ENCODE assay signal across 1 cellular context in the genomic region with DNA sequence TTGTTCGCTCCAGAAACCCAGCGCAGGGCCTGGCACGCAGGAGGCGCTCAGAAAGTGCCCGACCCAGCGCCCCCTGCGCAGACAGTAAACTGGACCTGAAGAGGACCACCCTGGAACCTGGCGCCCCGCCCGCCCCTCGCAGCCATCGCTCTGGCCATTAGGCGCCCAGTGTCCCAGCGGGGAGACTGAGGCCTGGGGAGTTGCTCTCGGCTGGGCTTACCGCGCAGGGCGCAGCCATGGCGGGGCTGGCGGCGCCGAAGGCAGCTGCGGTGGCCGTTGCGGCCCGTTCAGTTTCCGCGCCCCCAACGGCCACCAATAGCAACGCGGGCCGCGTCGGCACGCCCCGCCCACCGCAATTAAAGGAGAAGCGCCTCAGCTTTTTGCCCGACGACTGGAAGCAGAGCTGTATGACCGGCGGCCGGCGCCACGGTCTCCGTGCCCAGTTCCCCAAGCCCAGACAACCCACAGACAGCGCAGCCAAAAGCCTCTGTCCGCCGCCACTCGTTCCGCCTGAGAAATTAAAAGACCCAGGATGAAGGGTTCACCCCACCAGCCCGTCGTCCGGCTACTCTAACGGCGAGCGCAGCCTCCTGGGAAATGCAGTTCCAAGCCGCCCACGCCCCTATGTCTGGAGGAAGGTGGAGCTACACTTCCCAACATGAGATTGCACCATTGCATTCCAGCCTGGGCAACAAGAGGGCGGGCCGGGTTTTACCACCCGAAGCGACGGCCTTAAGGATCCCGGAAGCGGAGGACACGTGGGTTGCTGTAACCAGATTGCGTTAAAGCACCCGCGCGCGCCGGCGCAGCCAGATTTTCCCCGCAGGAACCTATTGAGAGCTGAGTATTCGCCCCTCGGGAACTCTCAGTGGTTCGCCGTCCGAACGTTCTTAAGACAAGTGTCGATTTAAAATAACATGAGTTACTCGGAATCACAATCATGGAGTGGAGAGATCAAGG.
TF ChIP-seq lines count a peak whose summit lies in the region.

A gene (minus strand): TSS at position 289 of the 960 bp plus-strand sequence. CDS start 51 bp downstream, at position 238.

TF ChIP-seq in HepG2, 621 proteins besides CTCF, POLR2A, EP300 and RAD21 (continued from another document and continues in another):
- TF ChIP-seq, protein P1, sequence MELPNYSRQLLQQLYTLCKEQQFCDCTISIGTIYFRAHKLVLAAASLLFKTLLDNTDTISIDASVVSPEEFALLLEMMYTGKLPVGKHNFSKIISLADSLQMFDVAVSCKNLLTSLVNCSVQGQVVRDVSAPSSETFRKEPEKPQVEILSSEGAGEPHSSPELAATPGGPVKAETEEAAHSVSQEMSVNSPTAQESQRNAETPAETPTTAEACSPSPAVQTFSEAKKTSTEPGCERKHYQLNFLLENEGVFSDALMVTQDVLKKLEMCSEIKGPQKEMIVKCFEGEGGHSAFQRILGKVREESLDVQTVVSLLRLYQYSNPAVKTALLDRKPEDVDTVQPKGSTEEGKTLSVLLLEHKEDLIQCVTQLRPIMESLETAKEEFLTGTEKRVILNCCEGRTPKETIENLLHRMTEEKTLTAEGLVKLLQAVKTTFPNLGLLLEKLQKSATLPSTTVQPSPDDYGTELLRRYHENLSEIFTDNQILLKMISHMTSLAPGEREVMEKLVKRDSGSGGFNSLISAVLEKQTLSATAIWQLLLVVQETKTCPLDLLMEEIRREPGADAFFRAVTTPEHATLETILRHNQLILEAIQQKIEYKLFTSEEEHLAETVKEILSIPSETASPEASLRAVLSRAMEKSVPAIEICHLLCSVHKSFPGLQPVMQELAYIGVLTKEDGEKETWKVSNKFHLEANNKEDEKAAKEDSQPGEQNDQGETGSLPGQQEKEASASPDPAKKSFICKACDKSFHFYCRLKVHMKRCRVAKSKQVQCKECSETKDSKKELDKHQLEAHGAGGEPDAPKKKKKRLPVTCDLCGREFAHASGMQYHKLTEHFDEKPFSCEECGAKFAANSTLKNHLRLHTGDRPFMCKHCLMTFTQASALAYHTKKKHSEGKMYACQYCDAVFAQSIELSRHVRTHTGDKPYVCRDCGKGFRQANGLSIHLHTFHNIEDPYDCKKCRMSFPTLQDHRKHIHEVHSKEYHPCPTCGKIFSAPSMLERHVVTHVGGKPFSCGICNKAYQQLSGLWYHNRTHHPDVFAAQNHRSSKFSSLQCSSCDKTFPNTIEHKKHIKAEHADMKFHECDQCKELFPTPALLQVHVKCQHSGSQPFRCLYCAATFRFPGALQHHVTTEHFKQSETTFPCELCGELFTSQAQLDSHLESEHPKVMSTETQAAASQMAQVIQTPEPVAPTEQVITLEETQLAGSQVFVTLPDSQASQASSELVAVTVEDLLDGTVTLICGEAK (IDR thresholded peaks at IDR 0.05): no peak
- TF ChIP-seq, protein P1 (CRISPR knock-in tag; IDR thresholded peaks at IDR 0.05): no peak; the same call in 1 of the 2 replicates
- 0 out of 2 replicates have a peak, but pooled peaks have one; percentile 16 for TF ChIP-seq NFIC (IDR thresholded peaks at IDR 0.05; ENCODE audit: low read length)
- TF ChIP-seq ZFYVE20 (CRISPR knock-in tag; IDR thresholded peaks at IDR 0.05; ENCODE audit: borderline replicate concordance, low read depth): no peak
- TF ChIP-seq FOXM1 (CRISPR knock-in tag; IDR thresholded peaks at IDR 0.05): no peak
- no peak for TF ChIP-seq MATR3 (CRISPR knock-in tag; IDR thresholded peaks at IDR 0.05)
- peak; percentile 88 for TF ChIP-seq PHF21A (CRISPR knock-in tag; IDR thresholded peaks at IDR 0.05)
- TF ChIP-seq GABPB1 (CRISPR knock-in tag; IDR thresholded peaks at IDR 0.05): peak; percentile 85
- TF ChIP-seq, protein P2, sequence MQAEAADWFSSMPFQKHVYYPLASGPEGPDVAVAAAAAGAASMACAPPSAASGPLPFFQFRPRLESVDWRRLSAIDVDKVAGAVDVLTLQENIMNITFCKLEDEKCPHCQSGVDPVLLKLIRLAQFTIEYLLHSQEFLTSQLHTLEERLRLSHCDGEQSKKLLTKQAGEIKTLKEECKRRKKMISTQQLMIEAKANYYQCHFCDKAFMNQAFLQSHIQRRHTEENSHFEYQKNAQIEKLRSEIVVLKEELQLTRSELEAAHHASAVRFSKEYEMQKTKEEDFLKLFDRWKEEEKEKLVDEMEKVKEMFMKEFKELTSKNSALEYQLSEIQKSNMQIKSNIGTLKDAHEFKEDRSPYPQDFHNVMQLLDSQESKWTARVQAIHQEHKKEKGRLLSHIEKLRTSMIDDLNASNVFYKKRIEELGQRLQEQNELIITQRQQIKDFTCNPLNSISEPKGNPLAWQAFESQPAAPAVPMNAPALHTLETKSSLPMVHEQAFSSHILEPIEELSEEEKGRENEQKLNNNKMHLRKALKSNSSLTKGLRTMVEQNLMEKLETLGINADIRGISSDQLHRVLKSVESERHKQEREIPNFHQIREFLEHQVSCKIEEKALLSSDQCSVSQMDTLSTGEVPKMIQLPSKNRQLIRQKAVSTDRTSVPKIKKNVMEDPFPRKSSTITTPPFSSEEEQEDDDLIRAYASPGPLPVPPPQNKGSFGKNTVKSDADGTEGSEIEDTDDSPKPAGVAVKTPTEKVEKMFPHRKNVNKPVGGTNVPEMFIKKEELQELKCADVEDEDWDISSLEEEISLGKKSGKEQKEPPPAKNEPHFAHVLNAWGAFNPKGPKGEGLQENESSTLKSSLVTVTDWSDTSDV (CRISPR knock-in tag; IDR thresholded peaks at IDR 0.05): no peak
- 0 out of 2 replicates have a peak, but pooled peaks have one; percentile 56 for TF ChIP-seq ZNF792 (CRISPR knock-in tag; IDR thresholded peaks at IDR 0.05)
- TF ChIP-seq ZNF766 (CRISPR knock-in tag; IDR thresholded peaks at IDR 0.05; ENCODE audit: borderline replicate concordance): peak; percentile 35; the same call in 1 of the 2 replicates
- no peak; the same call in 1 of the 2 replicates for TF ChIP-seq ZMYM3 (CRISPR knock-in tag; IDR thresholded peaks at IDR 0.05)
- peak; percentile 88 for TF ChIP-seq CREM (IDR thresholded peaks at IDR 0.05)
- no peak for TF ChIP-seq CREM (CRISPR knock-in tag; IDR thresholded peaks at IDR 0.05)
- TF ChIP-seq, protein P3, sequence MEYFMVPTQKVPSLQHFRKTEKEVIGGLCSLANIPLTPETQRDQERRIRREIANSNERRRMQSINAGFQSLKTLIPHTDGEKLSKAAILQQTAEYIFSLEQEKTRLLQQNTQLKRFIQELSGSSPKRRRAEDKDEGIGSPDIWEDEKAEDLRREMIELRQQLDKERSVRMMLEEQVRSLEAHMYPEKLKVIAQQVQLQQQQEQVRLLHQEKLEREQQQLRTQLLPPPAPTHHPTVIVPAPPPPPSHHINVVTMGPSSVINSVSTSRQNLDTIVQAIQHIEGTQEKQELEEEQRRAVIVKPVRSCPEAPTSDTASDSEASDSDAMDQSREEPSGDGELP (IDR thresholded peaks at IDR 0.05; ENCODE audit: borderline replicate concordance, low read depth): peak; percentile 52; the same call in 1 of the 2 replicates
- TF ChIP-seq, protein P4, sequence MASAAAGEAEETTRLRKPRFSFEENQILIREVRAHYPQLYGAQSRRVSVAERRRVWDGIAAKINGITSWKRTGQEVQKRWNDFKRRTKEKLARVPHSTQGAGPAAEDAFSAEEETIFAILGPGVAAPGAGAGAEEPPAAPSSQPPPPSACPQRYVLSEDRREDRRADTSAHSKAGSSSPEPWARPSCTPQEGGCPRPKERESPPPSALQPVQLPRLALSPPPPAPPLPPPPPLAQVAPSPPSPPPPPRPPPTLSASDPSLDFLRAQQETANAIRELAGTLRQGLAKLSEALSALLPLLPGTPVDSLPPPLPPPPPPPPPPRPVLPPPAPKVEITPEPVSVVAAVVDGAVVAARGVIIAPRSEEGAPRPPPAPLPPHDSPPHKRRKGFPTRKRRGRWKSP (CRISPR knock-in tag; IDR thresholded peaks at IDR 0.05): peak; percentile 94
- no peak for TF ChIP-seq ZNF292 (CRISPR knock-in tag; IDR thresholded peaks at IDR 0.05; ENCODE audit: borderline replicate concordance, low read depth)
- TF ChIP-seq, protein P5, sequence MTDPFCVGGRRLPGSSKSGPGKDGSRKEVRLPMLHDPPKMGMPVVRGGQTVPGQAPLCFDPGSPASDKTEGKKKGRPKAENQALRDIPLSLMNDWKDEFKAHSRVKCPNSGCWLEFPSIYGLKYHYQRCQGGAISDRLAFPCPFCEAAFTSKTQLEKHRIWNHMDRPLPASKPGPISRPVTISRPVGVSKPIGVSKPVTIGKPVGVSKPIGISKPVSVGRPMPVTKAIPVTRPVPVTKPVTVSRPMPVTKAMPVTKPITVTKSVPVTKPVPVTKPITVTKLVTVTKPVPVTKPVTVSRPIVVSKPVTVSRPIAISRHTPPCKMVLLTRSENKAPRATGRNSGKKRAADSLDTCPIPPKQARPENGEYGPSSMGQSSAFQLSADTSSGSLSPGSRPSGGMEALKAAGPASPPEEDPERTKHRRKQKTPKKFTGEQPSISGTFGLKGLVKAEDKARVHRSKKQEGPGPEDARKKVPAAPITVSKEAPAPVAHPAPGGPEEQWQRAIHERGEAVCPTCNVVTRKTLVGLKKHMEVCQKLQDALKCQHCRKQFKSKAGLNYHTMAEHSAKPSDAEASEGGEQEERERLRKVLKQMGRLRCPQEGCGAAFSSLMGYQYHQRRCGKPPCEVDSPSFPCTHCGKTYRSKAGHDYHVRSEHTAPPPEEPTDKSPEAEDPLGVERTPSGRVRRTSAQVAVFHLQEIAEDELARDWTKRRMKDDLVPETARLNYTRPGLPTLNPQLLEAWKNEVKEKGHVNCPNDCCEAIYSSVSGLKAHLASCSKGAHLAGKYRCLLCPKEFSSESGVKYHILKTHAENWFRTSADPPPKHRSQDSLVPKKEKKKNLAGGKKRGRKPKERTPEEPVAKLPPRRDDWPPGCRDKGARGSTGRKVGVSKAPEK (CRISPR knock-in tag; IDR thresholded peaks at IDR 0.05; ENCODE audit: borderline replicate concordance): no peak
- TF ChIP-seq, protein P6, sequence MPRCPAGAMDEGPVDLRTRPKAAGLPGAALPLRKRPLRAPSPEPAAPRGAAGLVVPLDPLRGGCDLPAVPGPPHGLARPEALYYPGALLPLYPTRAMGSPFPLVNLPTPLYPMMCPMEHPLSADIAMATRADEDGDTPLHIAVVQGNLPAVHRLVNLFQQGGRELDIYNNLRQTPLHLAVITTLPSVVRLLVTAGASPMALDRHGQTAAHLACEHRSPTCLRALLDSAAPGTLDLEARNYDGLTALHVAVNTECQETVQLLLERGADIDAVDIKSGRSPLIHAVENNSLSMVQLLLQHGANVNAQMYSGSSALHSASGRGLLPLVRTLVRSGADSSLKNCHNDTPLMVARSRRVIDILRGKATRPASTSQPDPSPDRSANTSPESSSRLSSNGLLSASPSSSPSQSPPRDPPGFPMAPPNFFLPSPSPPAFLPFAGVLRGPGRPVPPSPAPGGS (CRISPR knock-in tag; IDR thresholded peaks at IDR 0.05): no peak; the same call in 1 of the 2 replicates
- no peak for TF ChIP-seq TOPORS (CRISPR knock-in tag; IDR thresholded peaks at IDR 0.05)
- TF ChIP-seq KLF11 (CRISPR knock-in tag; IDR thresholded peaks at IDR 0.05): no peak
- TF ChIP-seq, protein P7, sequence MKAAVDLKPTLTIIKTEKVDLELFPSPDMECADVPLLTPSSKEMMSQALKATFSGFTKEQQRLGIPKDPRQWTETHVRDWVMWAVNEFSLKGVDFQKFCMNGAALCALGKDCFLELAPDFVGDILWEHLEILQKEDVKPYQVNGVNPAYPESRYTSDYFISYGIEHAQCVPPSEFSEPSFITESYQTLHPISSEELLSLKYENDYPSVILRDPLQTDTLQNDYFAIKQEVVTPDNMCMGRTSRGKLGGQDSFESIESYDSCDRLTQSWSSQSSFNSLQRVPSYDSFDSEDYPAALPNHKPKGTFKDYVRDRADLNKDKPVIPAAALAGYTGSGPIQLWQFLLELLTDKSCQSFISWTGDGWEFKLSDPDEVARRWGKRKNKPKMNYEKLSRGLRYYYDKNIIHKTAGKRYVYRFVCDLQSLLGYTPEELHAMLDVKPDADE (CRISPR knock-in tag; IDR thresholded peaks at IDR 0.05): no peak
- TF ChIP-seq, protein P8, sequence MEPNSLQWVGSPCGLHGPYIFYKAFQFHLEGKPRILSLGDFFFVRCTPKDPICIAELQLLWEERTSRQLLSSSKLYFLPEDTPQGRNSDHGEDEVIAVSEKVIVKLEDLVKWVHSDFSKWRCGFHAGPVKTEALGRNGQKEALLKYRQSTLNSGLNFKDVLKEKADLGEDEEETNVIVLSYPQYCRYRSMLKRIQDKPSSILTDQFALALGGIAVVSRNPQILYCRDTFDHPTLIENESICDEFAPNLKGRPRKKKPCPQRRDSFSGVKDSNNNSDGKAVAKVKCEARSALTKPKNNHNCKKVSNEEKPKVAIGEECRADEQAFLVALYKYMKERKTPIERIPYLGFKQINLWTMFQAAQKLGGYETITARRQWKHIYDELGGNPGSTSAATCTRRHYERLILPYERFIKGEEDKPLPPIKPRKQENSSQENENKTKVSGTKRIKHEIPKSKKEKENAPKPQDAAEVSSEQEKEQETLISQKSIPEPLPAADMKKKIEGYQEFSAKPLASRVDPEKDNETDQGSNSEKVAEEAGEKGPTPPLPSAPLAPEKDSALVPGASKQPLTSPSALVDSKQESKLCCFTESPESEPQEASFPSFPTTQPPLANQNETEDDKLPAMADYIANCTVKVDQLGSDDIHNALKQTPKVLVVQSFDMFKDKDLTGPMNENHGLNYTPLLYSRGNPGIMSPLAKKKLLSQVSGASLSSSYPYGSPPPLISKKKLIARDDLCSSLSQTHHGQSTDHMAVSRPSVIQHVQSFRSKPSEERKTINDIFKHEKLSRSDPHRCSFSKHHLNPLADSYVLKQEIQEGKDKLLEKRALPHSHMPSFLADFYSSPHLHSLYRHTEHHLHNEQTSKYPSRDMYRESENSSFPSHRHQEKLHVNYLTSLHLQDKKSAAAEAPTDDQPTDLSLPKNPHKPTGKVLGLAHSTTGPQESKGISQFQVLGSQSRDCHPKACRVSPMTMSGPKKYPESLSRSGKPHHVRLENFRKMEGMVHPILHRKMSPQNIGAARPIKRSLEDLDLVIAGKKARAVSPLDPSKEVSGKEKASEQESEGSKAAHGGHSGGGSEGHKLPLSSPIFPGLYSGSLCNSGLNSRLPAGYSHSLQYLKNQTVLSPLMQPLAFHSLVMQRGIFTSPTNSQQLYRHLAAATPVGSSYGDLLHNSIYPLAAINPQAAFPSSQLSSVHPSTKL (CRISPR knock-in tag; IDR thresholded peaks at IDR 0.05): peak; percentile 58; the same call in 1 of the 2 replicates
- TF ChIP-seq ZNF264 (CRISPR knock-in tag; IDR thresholded peaks at IDR 0.05): no peak
- TF ChIP-seq ATM (IDR thresholded peaks at IDR 0.05; ENCODE audit: borderline replicate concordance): no peak
